ENCODE assay signal across 11 cellular contexts in genomic region chr14:29846339-29847129, GRCh38.
DNase-seq lines count a peak whose midpoint lies in the region; ATAC-seq lines count a peak whose summit lies in the region.
"Had no signal": no experiment of that assay in that cellular context is flagged by ENCODE, and none has a peak within 500 bp of the region (broad histone marks: within the 10 kb centered on the region; RNA-seq: fewer than 3 reads in every experiment).

No MANE protein-coding gene starts in this region.

- ATAC-seq in GM21526 (IDR thresholded peaks at IDR 0.05; ENCODE audit: low FRiP score, unreplicated experiment): peak; percentile 67
- ATAC-seq in HG03520 (IDR thresholded peaks at IDR 0.05; ENCODE audit: unreplicated experiment): peak; percentile 48
- ATAC-seq in GM21360 (IDR thresholded peaks at IDR 0.05; ENCODE audit: unreplicated experiment): no peak

- DNase-seq in ELR (ENCODE audit: low read depth): peak; percentile 1
- DNase-seq in dermis blood vessel endothelial cell: peak; percentile 3
- no peak for DNase-seq in stimulated activated CD4-positive, alpha-beta T cell treated with anti-CD3 and anti-CD28 coated beads, Interleukin-1b, Interleukin-23, amount 100 ng/mL, for 48 hours
- no peak for DNase-seq in activated CD4-positive, alpha-beta T cell treated with anti-CD3 and anti-CD28 coated beads, Interleukin-2, amount 50 U/mL, for 1 hour
- no peak for DNase-seq in NCI-H446 (lab: John Stamatoyannopoulos, UW)
- DNase-seq: colonic mucosa, DND-41, Karpas-422 had no signal

Comparison
In these comparisons a context has a peak if more than half of its experiments do, and no peak if none do; other contexts are left out.
1. DNase-seq: peak in ELR (single experiment) and dermis blood vessel endothelial cell (single experiment); none in stimulated activated CD4-positive, alpha-beta T cell treated with anti-CD3 and anti-CD28 coated beads, Interleukin-1b, Interleukin-23, amount 100 ng/mL, for 48 hours (single experiment), activated CD4-positive, alpha-beta T cell treated with anti-CD3 and anti-CD28 coated beads, Interleukin-2, amount 50 U/mL, for 1 hour (single experiment) and NCI-H446 (0 of 2).